ENCODE assay signal across 9 cellular contexts in genomic region chr17:64466834-64467233, GRCh38. TPM values are rescaled to one million over a fixed set of nuclear protein-coding genes. Genes with fewer than 3 reads are reported as not detected.
DNase-seq lines count a peak whose midpoint lies in the region; ATAC-seq, FAIRE-seq and TF ChIP-seq lines count a peak whose summit lies in the region.
"Not testable (repeated sequence)": the region's sequence is repeated elsewhere in the genome, so short reads cannot be mapped to it uniquely, and the experiment has no call there.
"Had no signal": no experiment of that assay in that cellular context is flagged by ENCODE, and none has a peak within 500 bp of the region (broad histone marks: within the 10 kb centered on the region; RNA-seq: fewer than 3 reads in every experiment).

No MANE protein-coding gene starts in this region.

- not testable (repeated sequence) for TF ChIP-seq RAD21 in K562 (CRISPR knock-in tag; conservative IDR thresholded peaks at IDR 0.05 in 1 of 2, IDR thresholded peaks at IDR 0.05 in 1 of 2)

- not testable (repeated sequence) for H3K4me1 Mint-ChIP-seq in activated CD8-positive, alpha-beta T cell treated with anti-CD3 and anti-CD28 coated beads for 36 hours (ENCODE audit: low read depth); memory B cell; stimulated activated effector memory CD8-positive, alpha-beta T cell treated with anti-CD3 and anti-CD28 coated beads, Interleukin-12 subunit alpha, Interleukin-12 subunit beta, amount 100 ng/mL, for 72 hours

- POLR2A ChIA-PET in activated CD8-positive, alpha-beta T cell treated with anti-CD3 and anti-CD28 coated beads for 36 hours (lab: Charles Lee): not testable (repeated sequence)
- POLR2A ChIA-PET in K562 (lab: Yijun Ruan, JAX): interaction anchor here (0.6 to 1.9 kb wide), 4 partner anchors 11 to 249 kb away, joined by 3 to 8 read pairs (median 4); partner anchors contain the start of gene POLG2

- peaks cover 73 to 100% (median 100%) of the 10 kb centered on the region in 11 experiments for H3K36me3 ChIP-seq in BLaER1 treated with 17β-estradiol and CSF1 and Interleukin-3, amounts not matched to agents 10 nM and 100 nM
- H3K36me3 ChIP-seq in K562 (ENCODE audit: control insufficient read depth, insufficient read depth, low read length): not testable (repeated sequence)

- H3K27ac ChIP-seq in BLaER1 treated with 17β-estradiol and CSF1 and Interleukin-3, amounts not matched to agents 10 nM and 100 nM: 0 out of 22 replicates have a peak overlapping the region, but pooled peaks of 1 of the 11 experiments have one; percentile 13
- not testable (repeated sequence) for H3K27ac ChIP-seq in K562 (ENCODE audit: extremely low read depth, low read depth, low read length)

- not testable (repeated sequence) for H3K4me3 ChIP-seq in BLaER1 treated with 17β-estradiol and CSF1 and Interleukin-3, amounts not matched to agents 10 nM and 100 nM; K562

- peak; percentile 27 for TF ChIP-seq CTCF in activated CD8-positive, alpha-beta T cell treated with anti-CD3 and anti-CD28 coated beads for 36 hours (IDR thresholded peaks at IDR 0.05)
- TF ChIP-seq CTCF in K562 (IDR thresholded peaks at IDR 0.05 in 2 of 3, conservative IDR thresholded peaks at IDR 0.05 in 1 of 3; ENCODE audit: insufficient read depth in 2 of 3, low read depth in 1 of 3, low read length in 3 of 3): not testable (repeated sequence)

- not testable (repeated sequence) for ATAC-seq in activated CD8-positive, alpha-beta T cell treated with anti-CD3 and anti-CD28 coated beads for 36 hours; K562; memory B cell (ENCODE audit: low read depth); stimulated activated effector memory CD8-positive, alpha-beta T cell treated with anti-CD3 and anti-CD28 coated beads, Interleukin-12 subunit alpha, Interleukin-12 subunit beta, amount 100 ng/mL, for 72 hours

- not testable (repeated sequence) for DNase-seq in activated CD8-positive, alpha-beta T cell treated with anti-CD3 and anti-CD28 coated beads for 36 hours; K562 (ENCODE audit: extremely low read depth in 1 of 4, low spot score in 3 of 4); memory B cell (ENCODE audit: low spot score in 2 of 2); stimulated activated effector memory CD8-positive, alpha-beta T cell treated with anti-CD3 and anti-CD28 coated beads, Interleukin-12 subunit alpha, Interleukin-12 subunit beta, amount 100 ng/mL, for 72 hours (ENCODE audit: low spot score in 2 of 2)

- H3K9me3 Mint-ChIP-seq in activated CD8-positive, alpha-beta T cell treated with anti-CD3 and anti-CD28 coated beads for 36 hours; memory B cell; stimulated activated effector memory CD8-positive, alpha-beta T cell treated with anti-CD3 and anti-CD28 coated beads, Interleukin-12 subunit alpha, Interleukin-12 subunit beta, amount 100 ng/mL, for 72 hours: not testable (repeated sequence)

- H3K36me3 Mint-ChIP-seq in activated CD8-positive, alpha-beta T cell treated with anti-CD3 and anti-CD28 coated beads for 36 hours (ENCODE audit: low read depth); stimulated activated effector memory CD8-positive, alpha-beta T cell treated with anti-CD3 and anti-CD28 coated beads, Interleukin-12 subunit alpha, Interleukin-12 subunit beta, amount 100 ng/mL, for 72 hours: not testable (repeated sequence)
- peaks cover 18% of the 10 kb centered on the region for H3K36me3 Mint-ChIP-seq in memory B cell

- peak overlapping the region in 6 of 11 experiments; percentile 4 to 50 (median 35); a peak in 9 of 22 replicates for H3K4me2 ChIP-seq in BLaER1 treated with 17β-estradiol and CSF1 and Interleukin-3, amounts not matched to agents 10 nM and 100 nM
- not testable (repeated sequence) for H3K4me2 ChIP-seq in K562 (ENCODE audit: insufficient read depth, low read length)

- not testable (repeated sequence) for H3K9me3 ChIP-seq in BLaER1 treated with 17β-estradiol and CSF1 and Interleukin-3, amounts not matched to agents 10 nM and 100 nM (replicated peaks in 1 of 11); K562 (replicated peaks; ENCODE audit: control insufficient read depth, insufficient read depth, low read depth, low read length)

- H3K27me3 Mint-ChIP-seq in activated CD8-positive, alpha-beta T cell treated with anti-CD3 and anti-CD28 coated beads for 36 hours; memory B cell: not testable (repeated sequence)

- 0% methylated on average over 1 of the region's 1 CpG for WGBS in K562 (ENCODE audit: insufficient coverage, low coverage, missing lambda C conversion rate)

- not testable (repeated sequence) for H3K79me2 ChIP-seq in K562 (ENCODE audit: control insufficient read depth, insufficient read depth, low read length)

- H4K20me1 ChIP-seq in BLaER1 treated with 17β-estradiol and CSF1 and Interleukin-3, amounts not matched to agents 10 nM and 100 nM: peaks cover 0 to 94% (median 20%) of the 10 kb centered on the region in 11 experiments; a peak in 15 of 22 replicates
- H4K20me1 ChIP-seq in K562 (replicated peaks; ENCODE audit: control insufficient read depth, insufficient read depth, low read length): not testable (repeated sequence)

- H3K27me3 ChIP-seq in BLaER1 treated with 17β-estradiol and CSF1 and Interleukin-3, amounts not matched to agents 10 nM and 100 nM; K562 (ENCODE audit: control insufficient read depth in 2 of 2, insufficient read depth in 2 of 2, low read length in 2 of 2): not testable (repeated sequence)

- not testable (repeated sequence) for BruUV-seq in K562 (replicated peaks; lab: Mats Ljungman, UMichigan)

- intact Hi-C loops in activated CD8-positive, alpha-beta T cell treated with anti-CD3 and anti-CD28 coated beads for 36 hours (cut with micrococcal nuclease); K562 (cut with micrococcal nuclease): not testable (repeated sequence)

- H2AFZ ChIP-seq in K562 (ENCODE audit: low read depth, low read length): not testable (repeated sequence)

- peaks cover 4 to 35% (median 11%) of the 10 kb centered on the region in 10 experiments; a peak in 17 of 20 replicates for H3K4me1 ChIP-seq in BLaER1 treated with 17β-estradiol and CSF1 and Interleukin-3, amounts not matched to agents 10 nM and 100 nM
- H3K4me1 ChIP-seq in K562 (replicated peaks in 1 of 2; ENCODE audit: control insufficient read depth in 2 of 2, insufficient read depth in 2 of 2, low read length in 2 of 2): not testable (repeated sequence)

- not testable (repeated sequence) for H3K9me1 ChIP-seq in K562 (ENCODE audit: control insufficient read depth, insufficient read depth, low read length)

- in situ Hi-C loops in K562 (cut with MboI): not testable (repeated sequence)

- not testable (repeated sequence) for TF ChIP-seq POLR2A in K562 (conservative IDR thresholded peaks at IDR 0.05)

- not testable (repeated sequence) for H3K4me3 Mint-ChIP-seq in activated CD8-positive, alpha-beta T cell treated with anti-CD3 and anti-CD28 coated beads for 36 hours; memory B cell; stimulated activated effector memory CD8-positive, alpha-beta T cell treated with anti-CD3 and anti-CD28 coated beads, Interleukin-12 subunit alpha, Interleukin-12 subunit beta, amount 100 ng/mL, for 72 hours

- not testable (repeated sequence) for FAIRE-seq in K562 (lab: Jason Lieb, UNC)

- not testable (repeated sequence) for H3K27ac Mint-ChIP-seq in activated CD8-positive, alpha-beta T cell treated with anti-CD3 and anti-CD28 coated beads for 36 hours
- H3K27ac Mint-ChIP-seq in memory B cell: peak overlapping the region; percentile 10
- H3K27ac Mint-ChIP-seq in stimulated activated effector memory CD8-positive, alpha-beta T cell treated with anti-CD3 and anti-CD28 coated beads, Interleukin-12 subunit alpha, Interleukin-12 subunit beta, amount 100 ng/mL, for 72 hours: peak overlapping the region; percentile 5

- not testable (repeated sequence) for TF ChIP-seq EP300 in K562 (IDR thresholded peaks at IDR 0.05; ENCODE audit: low read length)

- H3K9ac ChIP-seq in BLaER1 treated with 17β-estradiol and CSF1 and Interleukin-3, amounts not matched to agents 10 nM and 100 nM; K562 (ENCODE audit: insufficient read depth in 1 of 2, low read depth in 2 of 2, low read length in 2 of 2): not testable (repeated sequence)

- CTCF ChIA-PET in activated CD8-positive, alpha-beta T cell treated with anti-CD3 and anti-CD28 coated beads for 36 hours (lab: Charles Lee): interaction anchor here (1.2 to 1.5 kb wide), 2 partner anchors 11 to 47 kb away, joined by 4 to 7 read pairs; no protein-coding TSS in a partner anchor
- CTCF ChIA-PET in K562 (lab: Yijun Ruan, JAX; ENCODE audit: low intra/inter-chr PET ratio): not testable (repeated sequence)

RNA-seq across cellular contexts. Expression of gene MILR1, which starts 17.9 kb away (rescaled TPM):
- total RNA-seq in activated CD8-positive, alpha-beta T cell treated with anti-CD3 and anti-CD28 coated beads for 36 hours: 1 to 10 TPM; 1.3 to 2.3 TPM
- 10.8 and 12.0 TPM in 2 replicates for total RNA-seq in K562 (2011; cell fraction: chromatin; rRNA removed; ENCODE audit: low replicate concordance)
- 5.0 and 6.2 TPM in 2 replicates for total RNA-seq in K562 (2011; cell fraction: nucleolus; rRNA removed)
- total RNA-seq in K562 (2011; cell fraction: nucleoplasm; rRNA removed): 5.9 and 8.5 TPM in 2 replicates
- 3.8 and 4.3 TPM in 2 replicates for total RNA-seq in K562 (2014; rRNA removed)
- total RNA-seq in K562 (2014; rRNA removed; fragmentation: Illumina TruSeq; extraction: Trizol): 7.5 and 8.7 TPM in 2 replicates
- 14.1 and 16.2 TPM in 2 replicates for total RNA-seq in K562 (2015; rRNA removed; fragmentation: Illumina TruSeq; extraction: Trizol)
- total RNA-seq in K562 (2021): 4.1 and 4.7 TPM in 2 replicates
- 5.6 and 9.7 TPM in 2 replicates for polyA plus RNA-seq in K562 (2011; rRNA removed)
- polyA plus RNA-seq in K562 (2011; cell fraction: cytosol; rRNA removed): 4.1 and 8.7 TPM in 2 replicates
- 10.0 and 12.4 TPM in 2 replicates for polyA plus RNA-seq in K562 (2011; cell fraction: nucleus; rRNA removed)
- 9.0 and 64.8 TPM in 2 replicates for polyA plus RNA-seq in K562 (2012)
- polyA plus RNA-seq in K562 (2014; fragmentation: Illumina TruSeq; extraction: Trizol): 13.3 and 14.7 TPM in 2 replicates
- polyA plus RNA-seq in K562 (2014; fragmentation: Nextera tagmentation; extraction: Ambion mirVana): 1 to 10 TPM; 4.6 to 7.1 TPM
- 7.1 and 7.8 TPM in 2 replicates for polyA plus RNA-seq in K562 (2014; rRNA removed)
- polyA minus RNA-seq in K562 (2011; rRNA and poly(A)+ RNA removed): 3.8 and 5.5 TPM in 2 replicates
- polyA minus RNA-seq in K562 (2011; cell fraction: cytosol; rRNA and poly(A)+ RNA removed): 1.8 TPM in 1 of 2 replicates, not detected in the other
- 2.2 and 5.1 TPM in 2 replicates for polyA minus RNA-seq in K562 (2011; cell fraction: nucleus; rRNA and poly(A)+ RNA removed)
- total RNA-seq: Caco-2; CD8-positive, alpha-beta T cell; H1 had no signal
- polyA plus RNA-seq: CD4-positive, CD25-positive, alpha-beta regulatory T cell; H1 had no signal

RNA-seq across cellular contexts. Expression of gene POLG2, which starts 30.0 kb away (rescaled TPM):
- 10 to 100 TPM; 37.3 to 41.1 TPM for total RNA-seq in activated CD8-positive, alpha-beta T cell treated with anti-CD3 and anti-CD28 coated beads for 36 hours
- 92.4 and 167 TPM in 2 replicates for total RNA-seq in K562 (2011; cell fraction: chromatin; rRNA removed; ENCODE audit: low replicate concordance)
- total RNA-seq in K562 (2011; cell fraction: nucleolus; rRNA removed): 66.1 and 68.5 TPM in 2 replicates
- 74.9 and 93.0 TPM in 2 replicates for total RNA-seq in K562 (2011; cell fraction: nucleoplasm; rRNA removed)
- total RNA-seq in K562 (2014; rRNA removed) (26.6 and 28.8 TPM in 2 replicates), K562 (2014; rRNA removed; fragmentation: Illumina TruSeq; extraction: Trizol) (34.9 and 37.9 TPM in 2 replicates), K562 (2015; rRNA removed; fragmentation: Illumina TruSeq; extraction: Trizol) (36.4 and 37.0 TPM in 2 replicates), K562 (2021) (39.5 and 44.2 TPM in 2 replicates)
- polyA plus RNA-seq in K562 (2011; rRNA removed) (42.8 and 44.8 TPM in 2 replicates), K562 (2014; fragmentation: Illumina TruSeq; extraction: Trizol) (31.0 and 37.4 TPM in 2 replicates), K562 (2014; fragmentation: Nextera tagmentation; extraction: Ambion mirVana) (10 to 100 TPM; 13.4 to 14.6 TPM), K562 (2014; rRNA removed) (41.1 and 43.0 TPM in 2 replicates)
- 7.8 and 17.8 TPM in 2 replicates for polyA plus RNA-seq in K562 (2011; cell fraction: cytosol; rRNA removed)
- polyA plus RNA-seq in K562 (2011; cell fraction: nucleus; rRNA removed): 74.3 and 76.8 TPM in 2 replicates
- 32.5 and 35.4 TPM in 2 replicates for polyA plus RNA-seq in K562 (2012)
- 34.0 and 36.5 TPM in 2 replicates for polyA minus RNA-seq in K562 (2011; rRNA and poly(A)+ RNA removed)
- 12.9 and 15.7 TPM in 2 replicates for polyA minus RNA-seq in K562 (2011; cell fraction: cytosol; rRNA and poly(A)+ RNA removed)
- 56.1 and 86.0 TPM in 2 replicates for polyA minus RNA-seq in K562 (2011; cell fraction: nucleus; rRNA and poly(A)+ RNA removed)

RNA-seq across cellular contexts. Expression of gene DDX5, which starts 39.3 kb away (rescaled TPM):
- 100 to 1,000 TPM; 632 to 668 TPM for total RNA-seq in activated CD8-positive, alpha-beta T cell treated with anti-CD3 and anti-CD28 coated beads for 36 hours
- 1,248 and 2,950 TPM in 2 replicates for total RNA-seq in K562 (2011; cell fraction: chromatin; rRNA removed; ENCODE audit: low replicate concordance)
- 714 and 743 TPM in 2 replicates for total RNA-seq in K562 (2011; cell fraction: nucleolus; rRNA removed)
- total RNA-seq in K562 (2011; cell fraction: nucleoplasm; rRNA removed): 971 and 1,084 TPM in 2 replicates
- 239 and 306 TPM in 2 replicates for total RNA-seq in K562 (2014; rRNA removed)
- 411 and 440 TPM in 2 replicates for total RNA-seq in K562 (2014; rRNA removed; fragmentation: Illumina TruSeq; extraction: Trizol)
- total RNA-seq in K562 (2015; rRNA removed; fragmentation: Illumina TruSeq; extraction: Trizol): 386 and 426 TPM in 2 replicates
- 616 and 622 TPM in 2 replicates for total RNA-seq in K562 (2021)
- polyA plus RNA-seq in K562 (2011; rRNA removed): 721 and 729 TPM in 2 replicates
- polyA plus RNA-seq in K562 (2011; cell fraction: cytosol; rRNA removed): 392 and 499 TPM in 2 replicates
- 2,138 and 2,865 TPM in 2 replicates for polyA plus RNA-seq in K562 (2011; cell fraction: nucleus; rRNA removed)
- polyA plus RNA-seq in K562 (2012): 332 and 354 TPM in 2 replicates
- 579 and 604 TPM in 2 replicates for polyA plus RNA-seq in K562 (2014; fragmentation: Illumina TruSeq; extraction: Trizol)
- 1,000 to 10,000 TPM in 1 of 2 experiments, 100 to 1,000 TPM in 1; 487 to 1,639 TPM for polyA plus RNA-seq in K562 (2014; fragmentation: Nextera tagmentation; extraction: Ambion mirVana)
- 1,331 and 1,452 TPM in 2 replicates for polyA plus RNA-seq in K562 (2014; rRNA removed)
- polyA minus RNA-seq in K562 (2011; rRNA and poly(A)+ RNA removed): 481 and 488 TPM in 2 replicates
- 167 and 272 TPM in 2 replicates for polyA minus RNA-seq in K562 (2011; cell fraction: cytosol; rRNA and poly(A)+ RNA removed)
- 1,052 and 1,975 TPM in 2 replicates for polyA minus RNA-seq in K562 (2011; cell fraction: nucleus; rRNA and poly(A)+ RNA removed)

RNA-seq across cellular contexts. Expression of gene CEP95, which starts 39.9 kb away (rescaled TPM):
- total RNA-seq in activated CD8-positive, alpha-beta T cell treated with anti-CD3 and anti-CD28 coated beads for 36 hours: 10 to 100 TPM; 45.2 to 45.7 TPM
- 138 and 394 TPM in 2 replicates for total RNA-seq in K562 (2011; cell fraction: chromatin; rRNA removed; ENCODE audit: low replicate concordance)
- total RNA-seq in K562 (2011; cell fraction: nucleolus; rRNA removed): 72.7 and 85.0 TPM in 2 replicates
- total RNA-seq in K562 (2011; cell fraction: nucleoplasm; rRNA removed): 132 and 153 TPM in 2 replicates
- total RNA-seq in K562 (2014; rRNA removed) (51.3 and 53.5 TPM in 2 replicates), K562 (2014; rRNA removed; fragmentation: Illumina TruSeq; extraction: Trizol) (71.8 and 80.0 TPM in 2 replicates), K562 (2015; rRNA removed; fragmentation: Illumina TruSeq; extraction: Trizol) (50.0 and 57.1 TPM in 2 replicates), K562 (2021) (48.0 and 48.3 TPM in 2 replicates)
- polyA plus RNA-seq in K562 (2011; rRNA removed) (80.7 and 83.4 TPM in 2 replicates), K562 (2014; fragmentation: Illumina TruSeq; extraction: Trizol) (54.4 and 56.9 TPM in 2 replicates), K562 (2014; fragmentation: Nextera tagmentation; extraction: Ambion mirVana) (10 to 100 TPM; 26.7 to 40.0 TPM), K562 (2014; rRNA removed) (61.0 and 75.0 TPM in 2 replicates)
- 9.7 and 20.4 TPM in 2 replicates for polyA plus RNA-seq in K562 (2011; cell fraction: cytosol; rRNA removed)
- polyA plus RNA-seq in K562 (2011; cell fraction: nucleus; rRNA removed): 149 and 214 TPM in 2 replicates
- polyA plus RNA-seq in K562 (2012): 34.4 and 59.0 TPM in 2 replicates
- 62.6 and 76.6 TPM in 2 replicates for polyA minus RNA-seq in K562 (2011; rRNA and poly(A)+ RNA removed)
- polyA minus RNA-seq in K562 (2011; cell fraction: cytosol; rRNA and poly(A)+ RNA removed): 27.3 and 27.7 TPM in 2 replicates
- 61.9 and 125 TPM in 2 replicates for polyA minus RNA-seq in K562 (2011; cell fraction: nucleus; rRNA and poly(A)+ RNA removed)
